In the genomic region with DNA sequence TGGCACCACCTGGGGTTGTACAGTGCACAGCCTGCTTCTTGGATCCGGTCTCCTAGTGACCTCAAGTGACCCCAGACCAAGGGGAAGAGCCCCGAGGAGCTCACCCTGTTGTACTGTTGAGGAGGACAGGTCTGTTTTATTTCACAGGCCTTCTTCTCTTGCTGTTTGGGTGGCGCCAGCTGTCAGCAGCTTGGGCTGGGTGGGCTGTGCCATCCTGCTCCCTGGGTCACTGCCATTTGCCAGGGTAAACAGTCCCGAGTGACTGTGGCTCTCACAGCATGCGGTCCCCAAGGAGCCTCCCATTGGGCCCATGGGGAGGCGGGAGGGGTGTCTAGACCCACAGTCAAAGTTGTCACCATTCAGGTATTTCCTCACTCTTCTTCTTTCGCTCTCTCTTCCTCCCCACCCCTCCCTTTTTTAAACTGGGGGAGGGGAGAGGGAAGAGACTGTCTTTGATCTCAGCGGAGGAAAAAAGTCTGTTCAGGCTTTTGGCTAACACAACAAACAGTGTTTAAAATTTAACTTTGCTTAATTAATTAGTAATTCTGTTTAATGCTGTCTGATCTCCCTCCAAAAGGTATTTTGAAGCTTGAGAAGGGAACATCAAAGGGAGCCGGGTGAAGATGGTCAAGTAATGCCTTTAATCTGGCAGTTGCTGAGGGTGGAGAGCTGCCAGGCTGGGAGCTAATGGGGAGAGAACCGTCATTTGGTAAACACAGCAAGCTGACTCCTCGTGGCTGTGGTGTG, we compare ENCODE assay signal across 18 cellular contexts.
A peak's percentile ranks its signal among the peaks of the same experiment; 100 is the strongest.
DNase-seq lines count a peak whose midpoint lies in the region; ATAC-seq and TF ChIP-seq lines count a peak whose summit lies in the region.
"Had no signal": no experiment of that assay in that cellular context is flagged by ENCODE, and none has a peak within 500 bp of the region (broad histone marks: within the 10 kb centered on the region; RNA-seq: fewer than 3 reads in every experiment).

No MANE protein-coding gene starts in this region.

- H3K4me3 ChIP-seq in stomach (no peak overlapping the region), spleen (no peak overlapping the region)
- H3K4me3 ChIP-seq: colonic mucosa had no signal

- no peak for DNase-seq in activated T-cell treated with anti-CD3 and anti-CD28 coated beads, Interleukin-2, amount 50 U/mL, for 72 hours
- DNase-seq in activated T-cell treated with anti-CD3 and anti-CD28 coated beads for 4 hours (no peak), SK-N-DZ (ENCODE audit: low spot score) (peak; percentile 74), kidney glomerular epithelial cell (lab: John Stamatoyannopoulos, UW) (peak; percentile 58), stomach (peak; percentile 66), spleen (no peak), medulla oblongata (ENCODE audit: extremely low spot score) (no peak), GM19240 (ENCODE audit: insufficient read length, low spot score) (no peak)
- DNase-seq: activated CD8-positive, alpha-beta T cell treated with anti-CD3 and anti-CD28 coated beads, Interleukin-2, amount 10 ng/mL, durations not matched to agents 7 days and 5 days; colonic mucosa; EL; immature natural killer cell; IMR-90; NCI-H187 treated with DMSO at 0.1 percent for 48 hours; PC-3; stimulated activated CD8-positive, alpha-beta memory T cell treated with anti-CD3 and anti-CD28 coated beads, Interleukin-4, amount 100 ng/mL, for 48 hours had no signal

- H3K27me3 Mint-ChIP-seq in activated T-cell treated with anti-CD3 and anti-CD28 coated beads, Interleukin-2, amount 50 U/mL, for 72 hours (ENCODE audit: low read depth), result no peaks in the 10 kb centered on the region

- no peaks in the 10 kb centered on the region for H3K9me3 Mint-ChIP-seq in activated T-cell treated with anti-CD3 and anti-CD28 coated beads, Interleukin-2, amount 50 U/mL, for 72 hours
- H3K9me3 Mint-ChIP-seq: immature natural killer cell; neural crest cell; T-helper 2 cell treated with Interferon-gamma antibody and Interleukin-4, amounts not matched to agents 5 μg/mL and 100 μg/mL, for 36 hours had no signal

- WGBS in stomach, 5 donors, result 47 to 66% (median 57%) methylated on average over 8 to 11 of the region's 11 CpGs
- WGBS in spleen, 5 donors, result 60 to 74% (median 68%) methylated on average over 10 to 11 of the region's 11 CpGs

- no peak for ATAC-seq in activated T-cell treated with anti-CD3 and anti-CD28 coated beads, Interleukin-2, amount 50 U/mL, for 72 hours (replicated peaks in 1 of 2)
- ATAC-seq: activated CD8-positive, alpha-beta T cell treated with anti-CD3 and anti-CD28 coated beads, Interleukin-2, amount 10 ng/mL, durations not matched to agents 7 days and 5 days; PC-3 had no signal

- intact Hi-C loops in stomach (cut with DNase I; ENCODE audit: low total_unique reads), result no loop called here
- intact Hi-C loops in spleen (cut with DNase I; ENCODE audit: low total_unique reads), result no loop called here

- H3K4me1 Mint-ChIP-seq in activated T-cell treated with anti-CD3 and anti-CD28 coated beads, Interleukin-2, amount 50 U/mL, for 72 hours (ENCODE audit: low read depth), result peaks cover 22% of the 10 kb centered on the region
- H3K4me1 Mint-ChIP-seq: immature natural killer cell had no signal

- H3K27me3 ChIP-seq in stomach, result no peaks in the 10 kb centered on the region
- no peaks in the 10 kb centered on the region for H3K27me3 ChIP-seq in spleen (replicated peaks in 1 of 7)
- H3K27me3 ChIP-seq: colonic mucosa had no signal

- no peak overlapping the region for H3K4me3 Mint-ChIP-seq in activated T-cell treated with anti-CD3 and anti-CD28 coated beads, Interleukin-2, amount 50 U/mL, for 72 hours
- H3K4me3 Mint-ChIP-seq: activated CD8-positive, alpha-beta T cell treated with anti-CD3 and anti-CD28 coated beads, Interleukin-2, amount 10 ng/mL, durations not matched to agents 7 days and 5 days; immature natural killer cell; neural crest cell; T-helper 2 cell treated with Interferon-gamma antibody and Interleukin-4, amounts not matched to agents 5 μg/mL and 100 μg/mL, for 36 hours had no signal

- no peak for TF ChIP-seq POLR2A in stomach (IDR thresholded peaks at IDR 0.05)
- no peak for TF ChIP-seq POLR2A in spleen (IDR thresholded peaks at IDR 0.05)

- no peak for TF ChIP-seq EP300 in stomach (IDR thresholded peaks at IDR 0.05)

- peak overlapping the region; percentile 11 for H3K27ac Mint-ChIP-seq in activated T-cell treated with anti-CD3 and anti-CD28 coated beads, Interleukin-2, amount 50 U/mL, for 72 hours
- H3K27ac Mint-ChIP-seq: activated CD8-positive, alpha-beta T cell treated with anti-CD3 and anti-CD28 coated beads, Interleukin-2, amount 10 ng/mL, durations not matched to agents 7 days and 5 days; immature natural killer cell; T-helper 2 cell treated with Interferon-gamma antibody and Interleukin-4, amounts not matched to agents 5 μg/mL and 100 μg/mL, for 36 hours had no signal

- no peaks in the 10 kb centered on the region for H3K36me3 Mint-ChIP-seq in activated T-cell treated with anti-CD3 and anti-CD28 coated beads, Interleukin-2, amount 50 U/mL, for 72 hours (ENCODE audit: insufficient read depth in 2 of 2)
- H3K36me3 Mint-ChIP-seq: immature natural killer cell had no signal

- H3K9me3 ChIP-seq in stomach, result no peaks in the 10 kb centered on the region
- no peaks in the 10 kb centered on the region for H3K9me3 ChIP-seq in spleen
- H3K9me3 ChIP-seq: colonic mucosa had no signal

- TF ChIP-seq CTCF in stomach (IDR thresholded peaks at IDR 0.05) (no peak), spleen (IDR thresholded peaks at IDR 0.05 in 8 of 11, conservative IDR thresholded peaks at IDR 0.05 in 3 of 11) (no peak)

- no peaks in the 10 kb centered on the region for H3K36me3 ChIP-seq in stomach
- H3K36me3 ChIP-seq in spleen, result no peaks in the 10 kb centered on the region
- H3K36me3 ChIP-seq: colonic mucosa had no signal

- H3K4me1 ChIP-seq in stomach (peaks cover 13 to 57% (median 44%) of the 10 kb centered on the region in 4 donors), spleen (peaks cover 0 to 26% (median 10%) of the 10 kb centered on the region in 6 donors)
- H3K4me1 ChIP-seq: colonic mucosa had no signal

- H3K27ac ChIP-seq in stomach, result peak overlapping the region in 2 of 5 donors; percentile 62 to 83
- no peak overlapping the region for H3K27ac ChIP-seq in spleen
- H3K27ac ChIP-seq: colonic mucosa had no signal

Comparison
In these comparisons a context has a peak if more than half of its experiments do, and no peak if none do; other contexts are left out.
1. DNase-seq: peak in SK-N-DZ (single experiment), kidney glomerular epithelial cell (single experiment) and stomach (single experiment); none in activated T-cell treated with anti-CD3 and anti-CD28 coated beads, Interleukin-2, amount 50 U/mL, for 72 hours (0 of 2), activated T-cell treated with anti-CD3 and anti-CD28 coated beads for 4 hours (single experiment), spleen (single experiment), medulla oblongata (single experiment) and GM19240 (single experiment).